10 cellular contexts compared by ENCODE assay signal in the genomic region with DNA sequence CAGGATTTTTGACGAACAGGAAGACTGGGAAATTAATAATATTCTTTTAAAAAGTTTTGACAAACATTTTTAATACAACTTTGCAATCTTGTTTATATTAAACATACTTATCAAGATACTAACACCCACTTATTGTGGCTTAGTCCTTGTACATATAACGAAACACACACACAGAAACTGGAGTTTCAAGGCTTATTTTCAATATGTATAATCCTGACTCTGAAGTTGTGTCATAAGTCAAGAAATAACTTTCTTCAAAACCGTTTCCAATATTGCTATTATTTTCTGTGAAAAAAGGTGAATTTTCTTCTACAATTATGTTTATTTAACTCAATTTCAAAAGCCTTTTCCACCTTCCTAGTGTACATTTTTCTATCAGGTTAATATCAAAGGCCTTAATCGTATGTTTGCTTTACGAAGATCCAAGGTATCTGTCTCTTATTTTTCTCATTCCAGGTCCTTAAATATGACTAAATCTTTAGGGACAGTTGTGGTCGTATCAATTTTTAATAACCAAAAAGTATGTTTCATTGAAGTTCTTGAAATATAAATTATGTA. TPM values are rescaled to one million over a fixed set of nuclear protein-coding genes. Genes with fewer than 3 reads are reported as not detected.
DNase-seq lines count a peak whose midpoint lies in the region; ATAC-seq and TF ChIP-seq lines count a peak whose summit lies in the region.
"Had no signal": no experiment of that assay in that cellular context is flagged by ENCODE, and none has a peak within 500 bp of the region (broad histone marks: within the 10 kb centered on the region; RNA-seq: fewer than 3 reads in every experiment).

No MANE protein-coding gene starts in this region.

- 43% methylated on average over 6 of the region's 6 CpGs for WGBS in SK-N-SH (ENCODE audit: low lambda C conversion rate)
- 55% methylated on average over 6 of the region's 6 CpGs for WGBS in mammary epithelial cell (ENCODE audit: low coverage, missing lambda C conversion rate)

- TF ChIP-seq CTCF in SK-N-SH (IDR thresholded peaks at IDR 0.05) = no peak
- TF ChIP-seq CTCF in mammary epithelial cell (conservative IDR thresholded peaks at IDR 0.05 in 1 of 2, IDR thresholded peaks at IDR 0.05 in 1 of 2; ENCODE audit: extremely low read depth in 1 of 2, insufficient read depth in 1 of 2, low read depth in 1 of 2, low read length in 2 of 2) = no peak
- no peak for TF ChIP-seq CTCF in mucosa of descending colon (IDR thresholded peaks at IDR 0.05)

- H2AFZ ChIP-seq in SK-N-SH (ENCODE audit: low read depth) (peak overlapping the region; percentile 67), mammary epithelial cell (ENCODE audit: low read depth, low read length) (peak overlapping the region; percentile 50)
- H2AFZ ChIP-seq: parathyroid adenoma had no signal

- ATAC-seq in SK-N-SH treated with all-trans-retinoic acid at 6 μM for 48 hours = no peak
- ATAC-seq in mucosa of descending colon = no peak

- H3K4me2 ChIP-seq in SK-N-SH (peak overlapping the region; percentile 96), mammary epithelial cell (ENCODE audit: insufficient read depth, low read depth, low read length) (peak overlapping the region; percentile 97)

- H3K36me3 ChIP-seq in SK-N-SH (replicated peaks in 1 of 2; ENCODE audit: control insufficient read depth in 1 of 2, insufficient read depth in 2 of 2, low read length in 1 of 2) (peaks cover 8 to 10% of the 10 kb centered on the region in 2 experiments), mammary epithelial cell (ENCODE audit: insufficient read depth, low read length) (no peaks in the 10 kb centered on the region), mucosa of descending colon (ENCODE audit: low read depth) (no peaks in the 10 kb centered on the region)

- H3K4me3 ChIP-seq in SK-N-SH (ENCODE audit: low read depth in 2 of 2, low read length in 1 of 2) (peak overlapping the region; percentile 96; a peak in 3 of 4 replicates), mammary epithelial cell (replicated peaks in 1 of 3; ENCODE audit: insufficient read depth in 1 of 3, low read depth in 2 of 3, low read length in 3 of 3) (peak overlapping the region in 2 of 3 experiments; percentile 89 to 92), skin epidermis (peak overlapping the region in 2 of 7 experiments; percentile 83 to 93), mucosa of descending colon (no peak overlapping the region)

- peaks cover 6 to 15% of the 10 kb centered on the region in 2 experiments; a peak in 3 of 4 replicates for H3K4me1 ChIP-seq in SK-N-SH (ENCODE audit: control insufficient read depth in 1 of 2, insufficient read depth in 2 of 2, low read depth in 1 of 2, low read length in 1 of 2)
- peaks cover 9% of the 10 kb centered on the region for H3K4me1 ChIP-seq in mammary epithelial cell (ENCODE audit: insufficient read depth, low read length)
- H3K4me1 ChIP-seq in mucosa of descending colon (ENCODE audit: low read depth) = peaks cover 14% of the 10 kb centered on the region
- H3K4me1 ChIP-seq: parathyroid adenoma had no signal

- dilution Hi-C loops in mammary epithelial cell (cut with HindIII; ENCODE audit: low sequenced_read_pairs) = no loop called here

- CTCF ChIA-PET in SK-N-SH (lab: Yijun Ruan, JAX) = interaction anchor here (0.9 to 1.1 kb wide), 2 partner anchors 42 to 217 kb away, joined by 3 to 5 read pairs; no protein-coding TSS in a partner anchor
- CTCF ChIA-PET in mammary epithelial cell (lab: Charles Lee; ENCODE audit: low non-redundant PET) = no interaction called here

- H3K9me2 ChIP-seq in SK-N-SH = no peaks in the 10 kb centered on the region

- peaks cover 37% of the 10 kb centered on the region for H3F3A ChIP-seq in SK-N-SH (replicated peaks; ENCODE audit: insufficient read depth)

- H3K79me2 ChIP-seq in SK-N-SH (ENCODE audit: insufficient read depth) (peaks cover 74% of the 10 kb centered on the region), mammary epithelial cell (ENCODE audit: insufficient read depth, low read length) (peaks cover 37% of the 10 kb centered on the region)
- H3K79me2 ChIP-seq: parathyroid adenoma had no signal

- H4K20me1 ChIP-seq in SK-N-SH (ENCODE audit: insufficient read depth) = no peaks in the 10 kb centered on the region
- no peaks in the 10 kb centered on the region for H4K20me1 ChIP-seq in mammary epithelial cell (ENCODE audit: insufficient read depth, low read length)

- DNase-seq in SK-N-SH (no peak), Kasumi-1 (lab: John Stamatoyannopoulos, UW) (peak; percentile 36 to 43), mammary epithelial cell (peak; percentile 21), AML-193 (lab: John Stamatoyannopoulos, UW) (no peak), posterior cingulate gyrus (no peak), mucosa of descending colon (no peak)
- DNase-seq: CD4-positive, alpha-beta T cell had no signal

- H3K9ac ChIP-seq in SK-N-SH (peak overlapping the region; percentile 86), mammary epithelial cell (ENCODE audit: insufficient read depth, low read length) (peak overlapping the region; percentile 2)
- H3K9ac ChIP-seq: parathyroid adenoma had no signal

- TF ChIP-seq EP300 in SK-N-SH (IDR thresholded peaks at IDR 0.05; ENCODE audit: borderline replicate concordance in 1 of 2, low read depth in 1 of 2, low read length in 1 of 2) = no peak

- H3K27me3 ChIP-seq in SK-N-SH (ENCODE audit: insufficient read depth) = no peaks in the 10 kb centered on the region
- H3K27me3 ChIP-seq in mammary epithelial cell (ENCODE audit: insufficient read depth, low read length) = no peaks in the 10 kb centered on the region

- POLR2A ChIA-PET in SK-N-SH (lab: Yijun Ruan, JAX) = no interaction called here

- no peak for TF ChIP-seq RAD21 in SK-N-SH (IDR thresholded peaks at IDR 0.05; ENCODE audit: low read length)

- intact Hi-C loops in mammary epithelial cell (cut with micrococcal nuclease) = no loop called here
- intact Hi-C loops in posterior cingulate gyrus (cut with DNase I) = no loop called here
- intact Hi-C loops in mucosa of descending colon (cut with DNase I, micrococcal nuclease) = no loop called here

- H3K9me3 ChIP-seq in SK-N-SH = no peaks in the 10 kb centered on the region
- H3K9me3 ChIP-seq in mammary epithelial cell (replicated peaks; ENCODE audit: insufficient read depth, low read length) = no peaks in the 10 kb centered on the region
- H3K9me3 ChIP-seq in mucosa of descending colon = no peaks in the 10 kb centered on the region

- in situ Hi-C loops in mammary epithelial cell (cut with MboI; ENCODE audit: low sequenced_read_pairs in 2 of 2) = no loop called here

- peak overlapping the region; percentile 93 to 95 for H3K27ac ChIP-seq in SK-N-SH (ENCODE audit: low read depth in 2 of 2, low read length in 1 of 2)
- H3K27ac ChIP-seq in mammary epithelial cell (ENCODE audit: insufficient read depth, low read depth, low read length) = peak overlapping the region; percentile 42
- H3K27ac ChIP-seq in skin epidermis = peak overlapping the region in 12 of 21 experiments; percentile 13 to 98 (median 94)
- H3K27ac ChIP-seq: parathyroid adenoma had no signal

- no TSS peak for BruUV-seq in mammary epithelial cell (replicated peaks; lab: Mats Ljungman, UMichigan)

TF ChIP-seq in SK-N-SH, 30 proteins besides CTCF, POLR2A, EP300 and RAD21:
- TF ChIP-seq NFIC (IDR thresholded peaks at IDR 0.05; ENCODE audit: borderline replicate concordance) = no peak
- 0 out of 2 replicates have a peak, but pooled peaks have one; percentile 73 for TF ChIP-seq EZH2phosphoT487 (IDR thresholded peaks at IDR 0.05; ENCODE audit: borderline replicate concordance, low read depth)

TF ChIP-seq in SK-N-SH treated with all-trans-retinoic acid at 6 μM for 48 hours, 23 proteins besides CTCF, POLR2A, EP300 and RAD21:
- no peak for TF ChIP-seq TOX (CRISPR knock-in tag; IDR thresholded peaks at IDR 0.05; ENCODE audit: borderline replicate concordance)
- no peak for TF ChIP-seq ZNF70 (CRISPR knock-in tag; IDR thresholded peaks at IDR 0.05)
- TF ChIP-seq SNAI2 (CRISPR knock-in tag; IDR thresholded peaks at IDR 0.05) = no peak
- TF ChIP-seq PPARA (CRISPR knock-in tag; IDR thresholded peaks at IDR 0.05; ENCODE audit: borderline replicate concordance) = no peak
- no peak for TF ChIP-seq TCF4 (CRISPR knock-in tag; IDR thresholded peaks at IDR 0.05; ENCODE audit: borderline replicate concordance)
- TF ChIP-seq ESRRG (CRISPR knock-in tag; IDR thresholded peaks at IDR 0.05) = no peak
- TF ChIP-seq ISL1 (CRISPR knock-in tag; IDR thresholded peaks at IDR 0.05) = no peak
- TF ChIP-seq GLIS3 (CRISPR knock-in tag; IDR thresholded peaks at IDR 0.05) = no peak
- TF ChIP-seq OSR1 (CRISPR knock-in tag; IDR thresholded peaks at IDR 0.05) = no peak

RNA-seq across cellular contexts. Expression of a gene that starts 1.8 kb away (rescaled TPM):
- polyA plus RNA-seq in SK-N-SH (2012; rRNA removed) (27.0 and 29.4 TPM in 2 replicates), mammary epithelial cell (5.1 TPM)
- polyA plus RNA-seq in SK-N-SH (2012; cell fraction: cytosol; rRNA removed) = 32.5 and 34.1 TPM in 2 replicates
- polyA plus RNA-seq in SK-N-SH (2012; cell fraction: nucleus; rRNA removed) = 14.5 and 18.9 TPM in 2 replicates
- total RNA-seq in mammary epithelial cell (1 to 10 TPM; 1.3 to 5.8 TPM), mucosa of descending colon (10 to 100 TPM in 2 of 3 donors, 1 to 10 TPM in 1; 4.4 to 20.7 (median 14.8) TPM)
- 7.1 TPM for polyA minus RNA-seq in mammary epithelial cell

RNA-seq across cellular contexts. Expression of a gene that starts 11.8 kb away (rescaled TPM):
- polyA plus RNA-seq in SK-N-SH (2012; rRNA removed) (8.7 and 9.7 TPM in 2 replicates), mammary epithelial cell (20.0 TPM)
- 16.1 and 20.5 TPM in 2 replicates for polyA plus RNA-seq in SK-N-SH (2012; cell fraction: cytosol; rRNA removed)
- polyA plus RNA-seq in SK-N-SH (2012; cell fraction: nucleus; rRNA removed) = 5.2 and 8.0 TPM in 2 replicates
- total RNA-seq in mammary epithelial cell (10 to 100 TPM; 56.3 to 72.8 TPM), mucosa of descending colon (10 to 100 TPM; 48.6 to 70.9 (median 57.7) TPM)
- 29.9 TPM for polyA minus RNA-seq in mammary epithelial cell

Comparison
In these comparisons a context has a peak if more than half of its experiments do, and no peak if none do; other contexts are left out.
1. DNase-seq: peak in Kasumi-1 (2 of 2) and mammary epithelial cell (single experiment); none in SK-N-SH (single experiment), AML-193 (0 of 2), posterior cingulate gyrus (0 of 10) and mucosa of descending colon (0 of 3).
2. H3K27ac ChIP-seq: peak in every context shown above with its lines; median percentile 94 in SK-N-SH; 94 in skin epidermis; 42 in mammary epithelial cell.